8 cellular contexts compared by ENCODE assay signal in the genomic region with DNA sequence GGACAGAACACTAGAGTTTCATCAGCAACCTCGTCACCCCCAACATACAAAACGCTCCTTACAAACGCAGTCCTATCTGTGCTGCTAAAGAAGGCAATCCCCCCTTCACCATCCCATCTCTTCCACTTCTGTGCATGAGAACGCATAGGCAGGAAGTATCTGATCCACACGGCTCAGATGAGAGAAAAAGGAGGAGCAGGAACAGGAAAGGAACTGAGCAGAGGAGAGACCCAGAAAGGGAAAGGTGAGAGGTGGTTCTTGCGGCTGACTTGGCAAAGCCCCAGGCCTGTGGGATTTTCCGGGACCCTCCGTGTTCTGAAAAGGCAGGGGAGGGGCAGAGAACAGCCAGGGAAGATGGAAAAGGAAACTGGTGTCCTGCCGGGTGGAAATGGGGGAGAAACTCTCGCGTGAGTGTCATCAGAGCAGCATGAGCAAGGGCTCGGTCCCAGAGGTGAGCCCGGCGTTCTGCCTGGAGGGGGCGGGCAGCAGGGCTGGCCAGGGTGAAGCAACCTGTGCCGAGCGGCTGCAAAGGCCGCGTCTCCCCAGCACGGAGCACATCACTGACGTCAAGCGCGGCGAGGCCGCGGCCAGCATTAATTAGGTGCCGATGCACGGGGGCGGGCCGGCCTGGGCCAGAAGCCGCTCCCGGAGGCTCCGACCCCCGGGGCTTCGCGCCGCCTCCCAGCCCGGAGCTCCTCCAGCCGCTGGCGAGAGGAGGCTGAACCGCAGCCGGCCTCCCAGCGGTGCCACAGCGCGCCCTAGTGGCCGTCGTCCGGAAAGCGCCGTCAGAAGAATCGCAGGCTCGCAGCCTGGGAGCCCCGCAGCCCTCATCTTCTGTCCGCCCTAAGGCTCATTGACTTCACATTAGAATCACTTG. TPM values are rescaled to one million over a fixed set of nuclear protein-coding genes. Genes with fewer than 3 reads are reported as not detected.
DNase-seq lines count a peak whose midpoint lies in the region; ATAC-seq and TF ChIP-seq lines count a peak whose summit lies in the region.

No MANE protein-coding gene starts in this region.

- H3K36me3 ChIP-seq in NT2/D1 (ENCODE audit: insufficient read depth, insufficient read length, low read length) (no peaks in the 10 kb centered on the region), mucosa of stomach (ENCODE audit: control insufficient read depth, insufficient read depth, low read length) (no peaks in the 10 kb centered on the region)

- DNase-seq in D341Med (ENCODE audit: low spot score) (peak; percentile 95), HUDEP-2 (lab: John Stamatoyannopoulos, UW; ENCODE audit: unreplicated experiment in 76 of 76) (peak in 71 of 76 experiments; percentile 5 to 84 (median 59)), NT2/D1 (ENCODE audit: low read depth, low spot score) (peak; percentile 83), activated T-cell treated with anti-CD3 and anti-CD28 coated beads for 24 hours (ENCODE audit: low read depth) (peak; percentile 74), epithelial cell of proximal tubule (ENCODE audit: low read depth) (no peak)
- DNase-seq in stimulated activated CD8-positive, alpha-beta memory T cell treated with anti-CD3 and anti-CD28 coated beads, Interleukin-4, amount 100 ng/mL, for 4 hours (ENCODE audit: low read depth in 2 of 2, low spot score in 1 of 2) = peak; percentile 50 to 71

- H3K9ac ChIP-seq in NT2/D1 (ENCODE audit: insufficient read length, low read depth) (peak overlapping the region; percentile 84), mucosa of stomach (ENCODE audit: low read length) (peak overlapping the region; percentile 71)

- peaks cover 38% of the 10 kb centered on the region for H3K9me3 ChIP-seq in NT2/D1 (ENCODE audit: insufficient read depth, low read length)
- H3K9me3 ChIP-seq in mucosa of stomach (ENCODE audit: control insufficient read depth, low read length) = no peaks in the 10 kb centered on the region

- peak; percentile 91 for ATAC-seq in GM21390 (IDR thresholded peaks at IDR 0.05; ENCODE audit: unreplicated experiment)

- H3K4me3 ChIP-seq in NT2/D1 (ENCODE audit: insufficient read length, low read depth) (peak overlapping the region; percentile 39), epithelial cell of proximal tubule (ENCODE audit: low read depth, low read length) (peak overlapping the region; percentile 38), mucosa of stomach (ENCODE audit: low read length) (peak overlapping the region; percentile 60)

- TF ChIP-seq CTCF in epithelial cell of proximal tubule (conservative IDR thresholded peaks at IDR 0.05; ENCODE audit: low read depth, low read length) = peak; percentile 78

- peaks cover 9% of the 10 kb centered on the region for H3K27me3 ChIP-seq in NT2/D1 (ENCODE audit: insufficient read depth, insufficient read length)
- no peaks in the 10 kb centered on the region for H3K27me3 ChIP-seq in mucosa of stomach (ENCODE audit: control insufficient read depth, insufficient read depth, low read length)

- H3K4me1 ChIP-seq in NT2/D1 (ENCODE audit: insufficient read depth, insufficient read length) (peaks cover 11% of the 10 kb centered on the region), mucosa of stomach (ENCODE audit: control insufficient read depth, insufficient read depth, low read length) (peaks cover 24% of the 10 kb centered on the region)

RNA-seq across cellular contexts. Expression of a gene that starts 35.8 kb away (rescaled TPM):
- total RNA-seq in epithelial cell of proximal tubule = not detected in 2 replicates

RNA-seq across cellular contexts. Expression of a gene that starts 54.2 kb away (rescaled TPM):
- not detected in 2 replicates for total RNA-seq in epithelial cell of proximal tubule
